Comparison of ENCODE assay signal across 18 cellular contexts in the genomic region with DNA sequence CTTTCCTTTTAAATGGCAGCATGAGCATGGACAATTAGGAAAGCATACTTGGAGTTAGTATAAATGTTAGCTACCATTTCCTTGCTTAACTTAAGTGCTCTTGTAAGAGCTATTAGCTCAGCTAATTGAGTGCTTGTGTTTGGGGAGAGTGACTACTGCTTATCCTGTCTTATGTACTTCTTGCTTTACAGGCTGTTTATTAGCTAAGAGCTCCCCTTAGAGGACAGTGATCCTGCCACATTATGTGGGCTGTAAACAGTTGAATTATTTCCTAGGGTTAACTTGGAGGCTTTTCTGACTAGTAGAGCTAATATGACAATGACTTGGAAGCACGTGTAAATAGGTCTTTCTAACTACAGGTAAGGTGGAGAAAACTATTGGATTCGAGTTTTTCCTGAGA. TPM values are rescaled to one million over a fixed set of nuclear protein-coding genes. Genes with fewer than 3 reads are reported as not detected.
DNase-seq lines count a peak whose midpoint lies in the region; ATAC-seq, FAIRE-seq and TF ChIP-seq lines count a peak whose summit lies in the region.
"Not testable (repeated sequence)": the region's sequence is repeated elsewhere in the genome, so short reads cannot be mapped to it uniquely, and the experiment has no call there.
"Had no signal": no experiment of that assay in that cellular context is flagged by ENCODE, and none has a peak within 500 bp of the region (broad histone marks: within the 10 kb centered on the region; RNA-seq: fewer than 3 reads in every experiment).

No MANE protein-coding gene starts in this region.

- DNase-seq in Daoy (ENCODE audit: low read depth) (peak; percentile 17), NCI-H146 treated with DMSO at 0.1 percent for 48 hours (lab: John Stamatoyannopoulos, UW; ENCODE audit: unreplicated experiment) (peak; percentile 12), NCI-H748 (lab: John Stamatoyannopoulos, UW; ENCODE audit: unreplicated experiment) (peak; percentile 24), Panc1 (ENCODE audit: low read depth, low spot score) (peak; percentile 82), MCF 10A (ENCODE audit: unreplicated experiment) (peak; percentile 15)
- DNase-seq in GM12892 (ENCODE audit: insufficient read length), result not testable (repeated sequence)

- POLR2A ChIA-PET in Panc1 (lab: Charles Lee), result interaction anchor here (0.7 to 1.1 kb wide), 4 partner anchors 26 to 499 kb away, joined by 3 to 5 read pairs (median 4); no protein-coding TSS in a partner anchor
- POLR2A ChIA-PET in MCF 10A (lab: Yijun Ruan, JAX), result not testable (repeated sequence)

- in situ Hi-C loops in Panc1 (cut with HindIII; ENCODE audit: low pct_unique_long_range_greater_than_20kb, low sequenced_read_pairs), result not testable (repeated sequence)

- TF ChIP-seq CTCF in Panc1 (IDR thresholded peaks at IDR 0.05), result peak; percentile 94; the same call in 1 of the 2 replicates
- TF ChIP-seq CTCF in MCF 10A (IDR thresholded peaks at IDR 0.05; ENCODE audit: unreplicated experiment), result not testable (repeated sequence)

- not testable (repeated sequence) for H3K27ac Mint-ChIP-seq in MCF 10A (ENCODE audit: low read depth, unreplicated experiment)

- FAIRE-seq in GM12892 (lab: Jason Lieb, UNC), result peak; percentile 89

- not testable (repeated sequence) for H3K9me3 ChIP-seq in Panc1 (ENCODE audit: control insufficient read depth, insufficient read depth, low read depth, low read length)

- CTCF ChIA-PET in Panc1 (lab: Charles Lee) (interaction anchor here (0.5 to 5.0 kb wide), 18 partner anchors 13 to 338 kb away, joined by 3 to 102 read pairs (median 4); no protein-coding TSS in a partner anchor), MCF 10A (lab: Yijun Ruan, JAX) (interaction anchor here (0.6 to 0.7 kb wide), 2 partner anchors 79 to 95 kb away, joined by 3 to 4 read pairs; a partner anchor contains a TSS)

- H3K4me1 Mint-ChIP-seq in MCF 10A (ENCODE audit: insufficient read depth, unreplicated experiment), result not testable (repeated sequence)

- not testable (repeated sequence) for H3K4me3 ChIP-seq in Panc1 (ENCODE audit: low read depth in 2 of 2, low read length in 2 of 2)

- not testable (repeated sequence) for H3K27ac ChIP-seq in Panc1 (ENCODE audit: low read length)

- not testable (repeated sequence) for TF ChIP-seq POLR2A in GM12892 (IDR thresholded peaks at IDR 0.05; ENCODE audit: low read depth, low read length)

- H3K36me3 Mint-ChIP-seq in MCF 10A (ENCODE audit: insufficient read depth, unreplicated experiment), result not testable (repeated sequence)

- H3K27me3 Mint-ChIP-seq in MCF 10A (ENCODE audit: insufficient read depth, unreplicated experiment), result peaks cover 43% of the 10 kb centered on the region

- not testable (repeated sequence) for H3K36me3 ChIP-seq in Panc1 (ENCODE audit: control insufficient read depth, insufficient read depth, low read length)

- peak; percentile 27; the same call in 1 of the 2 replicates for TF ChIP-seq RAD21 in Ishikawa (IDR thresholded peaks at IDR 0.05; ENCODE audit: low read depth)

- not testable (repeated sequence) for H3K4me3 Mint-ChIP-seq in MCF 10A (ENCODE audit: unreplicated experiment)

- peak; percentile 85 for ATAC-seq in Panc1

- intact Hi-C loops in Panc1 (cut with micrococcal nuclease; ENCODE audit: unreplicated experiment), result loop anchor here (1.0 kb wide), 1 partner anchor 76 kb away; no protein-coding TSS in a partner anchor
- intact Hi-C loops in MCF 10A (cut with micrococcal nuclease), result not testable (repeated sequence)

- not testable (repeated sequence) for BruUV-seq in Panc1 (replicated peaks; lab: Mats Ljungman, UMichigan); MCF 10A (replicated peaks; lab: Mats Ljungman, UMichigan)

- H3K9me3 Mint-ChIP-seq in MCF 10A (ENCODE audit: unreplicated experiment), result not testable (repeated sequence)

- not testable (repeated sequence) for H3K4me1 ChIP-seq in Panc1 (ENCODE audit: control insufficient read depth, insufficient read depth, low read length)

- H3K27me3 ChIP-seq in Panc1 (ENCODE audit: control insufficient read depth, insufficient read depth, low read length), result peaks cover 79% of the 10 kb centered on the region

- not testable (repeated sequence) for TF ChIP-seq EP300 in Ishikawa (IDR thresholded peaks at IDR 0.05; ENCODE audit: borderline replicate concordance)

RNA-seq across cellular contexts. Expression of a gene that starts 25.3 kb away (rescaled TPM):
- total RNA-seq in Daoy (2014; rRNA removed; shearing (Covaris generic)), result not detected in 2 replicates
- not detected for polyA plus RNA-seq in GM12892 (2012; ENCODE audit: missing spikeins)
- total RNA-seq in Panc1 (2021; ENCODE audit: unreplicated experiment), result not detected
- not detected for polyA plus RNA-seq in Panc1 (2012; ENCODE audit: insufficient read length)
- total RNA-seq in MCF 10A (2022), result not detected in 2 replicates
- total RNA-seq: activated CD4-positive, alpha-beta T cell treated with anti-CD3 and anti-CD28 coated beads for 36 hours; activated CD8-positive, alpha-beta T cell treated with anti-CD3 and anti-CD28 coated beads, Interleukin-2, amount 10 ng/mL, durations not matched to agents 7 days and 5 days; activated T-helper 2 cell treated with anti-CD3 and anti-CD28 coated beads, Interferon-gamma antibody, Interleukin-2, Interleukin-4, amounts not matched to agents 10 μg/mL and 5 μg/mL and 100 μg/mL, durations not matched to agents 14 hours and 24 hours and 36 hours; CD4-positive, CD25-positive, alpha-beta regulatory T cell; H7; left lobe of liver; right atrium auricular region; smooth muscle cell; T-helper 2 cell treated with Interferon-gamma antibody and Interleukin-4, amounts not matched to agents 100 ng/mL and 5 ng/mL, for 36 hours; uterus had no signal
- polyA plus RNA-seq: CD4-positive, CD25-positive, alpha-beta regulatory T cell; IgD-negative memory B cell; smooth muscle cell had no signal

RNA-seq across cellular contexts. Expression of a gene that starts 28.1 kb away (rescaled TPM):
- not detected in 2 replicates for total RNA-seq in Daoy (2014; rRNA removed; shearing (Covaris generic))
- polyA plus RNA-seq in GM12892 (2012; ENCODE audit: missing spikeins), result not detected
- total RNA-seq in Panc1 (2021; ENCODE audit: unreplicated experiment) (not detected), MCF 10A (2022) (not detected in 2 replicates)
- polyA plus RNA-seq in Panc1 (2012; ENCODE audit: insufficient read length), result not detected
- total RNA-seq: activated CD4-positive, alpha-beta T cell treated with anti-CD3 and anti-CD28 coated beads for 36 hours; activated CD8-positive, alpha-beta T cell treated with anti-CD3 and anti-CD28 coated beads, Interleukin-2, amount 10 ng/mL, durations not matched to agents 7 days and 5 days; activated T-helper 2 cell treated with anti-CD3 and anti-CD28 coated beads, Interferon-gamma antibody, Interleukin-2, Interleukin-4, amounts not matched to agents 10 μg/mL and 5 μg/mL and 100 μg/mL, durations not matched to agents 14 hours and 24 hours and 36 hours; CD4-positive, CD25-positive, alpha-beta regulatory T cell; H7; left lobe of liver; right atrium auricular region; smooth muscle cell; T-helper 2 cell treated with Interferon-gamma antibody and Interleukin-4, amounts not matched to agents 100 ng/mL and 5 ng/mL, for 36 hours; uterus had no signal
- polyA plus RNA-seq: CD4-positive, CD25-positive, alpha-beta regulatory T cell; IgD-negative memory B cell; smooth muscle cell had no signal
